ENCODE assay signal across 16 cellular contexts in the genomic region with DNA sequence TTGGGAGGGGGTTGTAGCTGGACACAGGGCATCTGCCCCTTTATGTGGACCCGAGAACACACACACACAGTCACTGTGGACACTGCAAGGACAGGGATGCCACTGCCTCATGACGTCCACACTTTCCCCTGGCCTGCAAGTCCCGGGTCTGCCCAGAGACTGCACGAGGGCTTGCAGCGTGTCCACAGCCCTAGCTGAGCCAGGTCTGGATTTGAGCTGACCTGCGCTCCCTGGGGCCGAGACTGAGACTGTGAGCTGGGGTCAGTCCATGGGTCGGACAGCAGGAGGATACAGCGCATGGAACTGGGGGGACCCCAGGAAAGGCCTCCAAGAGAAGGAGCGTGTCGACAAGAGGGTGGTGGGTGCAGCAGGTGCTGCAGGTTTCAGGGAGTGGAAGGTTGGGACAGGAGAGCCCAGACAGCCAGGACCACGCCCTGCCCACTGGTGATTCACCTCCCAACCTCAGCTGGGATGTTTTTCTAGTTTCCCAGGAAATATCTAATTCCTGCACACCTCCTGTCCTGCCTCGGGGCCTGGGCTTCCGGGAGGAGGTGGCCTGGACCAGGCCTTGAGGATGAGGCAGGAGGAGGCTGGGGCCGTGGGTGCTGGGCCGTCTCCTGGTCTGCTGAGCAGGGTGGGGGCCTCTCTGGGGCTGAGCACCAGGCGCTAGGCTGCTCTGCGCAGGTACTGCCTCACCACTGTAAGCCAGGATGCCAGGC. TPM values are rescaled to one million over a fixed set of nuclear protein-coding genes. Genes with fewer than 3 reads are reported as not detected.
DNase-seq lines count a peak whose midpoint lies in the region; ATAC-seq and TF ChIP-seq lines count a peak whose summit lies in the region.
"Had no signal": no experiment of that assay in that cellular context is flagged by ENCODE, and none has a peak within 500 bp of the region (broad histone marks: within the 10 kb centered on the region; RNA-seq: fewer than 3 reads in every experiment).

No MANE protein-coding gene starts in this region.

- no peak for TF ChIP-seq EP300 in tibial nerve (IDR thresholded peaks at IDR 0.05)

- TF ChIP-seq POLR2A in breast epithelium (IDR thresholded peaks at IDR 0.05) (no peak), tibial nerve (IDR thresholded peaks at IDR 0.05) (no peak)

- DNase-seq in LNCaP clone FGC (ENCODE audit: low read depth) (no peak), breast epithelium (ENCODE audit: low spot score in 2 of 2) (no peak), neural crest cell (ENCODE audit: low read depth, low spot score) (no peak), NCI-H2081 treated with DMSO at 0.1 percent for 48 hours (lab: John Stamatoyannopoulos, UW) (no peak), NCI-H1694 (lab: John Stamatoyannopoulos, UW) (no peak), tibial nerve (ENCODE audit: low spot score in 2 of 2) (no peak)
- DNase-seq: activated CD8-positive, alpha-beta T cell treated with anti-CD3 and anti-CD28 coated beads, Interleukin-2, amount 10 ng/mL, durations not matched to agents 7 days and 5 days; activated effector memory CD4-positive, alpha-beta T cell treated with anti-CD3 and anti-CD28 coated beads, Interleukin-2, amount 50 U/mL, for 16 hours; DMS79 treated with DMSO at 0.1 percent for 48 hours; NCI-H1048 had no signal

- H3K36me3 Mint-ChIP-seq in neural crest cell (ENCODE audit: low read depth) = no peaks in the 10 kb centered on the region

- H3K27me3 Mint-ChIP-seq in neural crest cell (ENCODE audit: low read depth) = peaks cover 6% of the 10 kb centered on the region

- peaks cover 7% of the 10 kb centered on the region in 2 donors for H3K4me1 ChIP-seq in breast epithelium
- H3K4me1 ChIP-seq in tibial nerve = peaks cover 0 to 39% (median 21%) of the 10 kb centered on the region in 4 donors

- TF ChIP-seq CTCF in C4-2B (conservative IDR thresholded peaks at IDR 0.05) (no peak), LNCaP clone FGC (IDR thresholded peaks at IDR 0.05; ENCODE audit: control insufficient read depth, extremely low read depth, insufficient read depth) (no peak), breast epithelium (IDR thresholded peaks at IDR 0.05) (no peak), neural crest cell (conservative IDR thresholded peaks at IDR 0.05) (no peak), tibial nerve (IDR thresholded peaks at IDR 0.05) (no peak)

- H3K36me3 ChIP-seq in breast epithelium (no peaks in the 10 kb centered on the region), tibial nerve (no peaks in the 10 kb centered on the region)
- H3K36me3 ChIP-seq: cardiac muscle cell, Peyer's patch had no signal

- H3K27ac Mint-ChIP-seq in neural crest cell (ENCODE audit: unreplicated experiment) = no peak overlapping the region
- H3K27ac Mint-ChIP-seq: T-helper 2 cell treated with Interferon-gamma antibody and Interleukin-4, amounts not matched to agents 5 μg/mL and 100 μg/mL, for 36 hours had no signal

- H3K27me3 ChIP-seq in breast epithelium (peaks cover 4 to 35% of the 10 kb centered on the region in 2 donors), tibial nerve (peaks cover 0 to 51% of the 10 kb centered on the region in 2 donors)
- H3K27me3 ChIP-seq: cardiac muscle cell, Peyer's patch had no signal

- intact Hi-C loops in breast epithelium (cut with DNase I; ENCODE audit: low total_unique reads) = loop anchor here (5.0 kb wide), 1 partner anchor 94 kb away; no protein-coding TSS in a partner anchor

- peak overlapping the region; percentile 34 for H3K4me3 Mint-ChIP-seq in neural crest cell
- H3K4me3 Mint-ChIP-seq: activated CD8-positive, alpha-beta T cell treated with anti-CD3 and anti-CD28 coated beads, Interleukin-2, amount 10 ng/mL, durations not matched to agents 7 days and 5 days; T-helper 2 cell treated with Interferon-gamma antibody and Interleukin-4, amounts not matched to agents 5 μg/mL and 100 μg/mL, for 36 hours had no signal

- no peaks in the 10 kb centered on the region for H3K9me3 Mint-ChIP-seq in neural crest cell
- H3K9me3 Mint-ChIP-seq: T-helper 2 cell treated with Interferon-gamma antibody and Interleukin-4, amounts not matched to agents 5 μg/mL and 100 μg/mL, for 36 hours had no signal

- H3K4me3 ChIP-seq in LNCaP clone FGC (ENCODE audit: low read depth, low read length) = peak overlapping the region; percentile 34; the same call in 1 of the 2 replicates
- peak overlapping the region in 1 of 3 donors; percentile 25 for H3K4me3 ChIP-seq in breast epithelium
- no peak overlapping the region for H3K4me3 ChIP-seq in tibial nerve
- H3K4me3 ChIP-seq: cardiac muscle cell, Peyer's patch had no signal

- H3K27ac ChIP-seq in C4-2B (peak overlapping the region; percentile 90), breast epithelium (peak overlapping the region; percentile 53 to 78), tibial nerve (peak overlapping the region in 1 of 4 donors; percentile 17)
- H3K27ac ChIP-seq: cardiac muscle cell, HL-60 had no signal

- ATAC-seq in HG02763 (IDR thresholded peaks at IDR 0.05; ENCODE audit: unreplicated experiment) = no peak
- ATAC-seq: activated CD8-positive, alpha-beta T cell treated with anti-CD3 and anti-CD28 coated beads, Interleukin-2, amount 10 ng/mL, durations not matched to agents 7 days and 5 days had no signal

- H3K9me3 ChIP-seq in breast epithelium (no peaks in the 10 kb centered on the region), tibial nerve (no peaks in the 10 kb centered on the region)
- H3K9me3 ChIP-seq: Peyer's patch had no signal

- peaks cover 4% of the 10 kb centered on the region for H3K4me1 Mint-ChIP-seq in neural crest cell

- WGBS in tibial nerve, 2 donors = 65 to 66% methylated on average over 12 to 18 of the region's 18 CpGs

RNA-seq across cellular contexts. Expression of a gene that starts 0.8 kb away (rescaled TPM):
- total RNA-seq in breast epithelium = under 1 TPM in 1 of 3 donors, not detected in 2; 0.29 TPM
- total RNA-seq in neural crest cell = 0.16 TPM in 1 of 2 replicates, not detected in the other
- total RNA-seq in tibial nerve = not detected
- total RNA-seq: activated CD8-positive, alpha-beta T cell treated with anti-CD3 and anti-CD28 coated beads, Interleukin-2, amount 10 ng/mL, durations not matched to agents 7 days and 5 days; cardiac muscle cell; Peyer's patch had no signal

RNA-seq across cellular contexts. Expression of a gene that starts 1.5 kb away (rescaled TPM):
- total RNA-seq in breast epithelium (under 1 TPM; 0.29 to 0.66 (median 0.32) TPM), neural crest cell (1.2 and 1.6 TPM in 2 replicates), tibial nerve (not detected)

RNA-seq across cellular contexts. Expression of a gene that starts 4.2 kb away (rescaled TPM):
- not detected for total RNA-seq in breast epithelium
- not detected in 2 replicates for total RNA-seq in neural crest cell
- not detected for total RNA-seq in tibial nerve
- total RNA-seq: activated CD8-positive, alpha-beta T cell treated with anti-CD3 and anti-CD28 coated beads, Interleukin-2, amount 10 ng/mL, durations not matched to agents 7 days and 5 days; cardiac muscle cell had no signal

RNA-seq across cellular contexts. Expression of a gene that starts 4.5 kb away (rescaled TPM):
- 1 to 10 TPM; 1.5 to 2.9 (median 1.8) TPM for total RNA-seq in breast epithelium
- 9.7 and 10.1 TPM in 2 replicates for total RNA-seq in neural crest cell
- 1 to 10 TPM in 3 of 4 donors, under 1 TPM in 1; 0.63 to 8.1 (median 1.5) TPM for total RNA-seq in tibial nerve

RNA-seq across cellular contexts. Expression of a gene that starts 14.6 kb away (rescaled TPM):
- 100 to 1,000 TPM; 112 to 188 (median 183) TPM for total RNA-seq in breast epithelium
- total RNA-seq in neural crest cell = 329 and 336 TPM in 2 replicates
- 100 to 1,000 TPM; 102 to 190 (median 161) TPM for total RNA-seq in tibial nerve
